ENCODE assay signal across 9 cellular contexts in the genomic region with DNA sequence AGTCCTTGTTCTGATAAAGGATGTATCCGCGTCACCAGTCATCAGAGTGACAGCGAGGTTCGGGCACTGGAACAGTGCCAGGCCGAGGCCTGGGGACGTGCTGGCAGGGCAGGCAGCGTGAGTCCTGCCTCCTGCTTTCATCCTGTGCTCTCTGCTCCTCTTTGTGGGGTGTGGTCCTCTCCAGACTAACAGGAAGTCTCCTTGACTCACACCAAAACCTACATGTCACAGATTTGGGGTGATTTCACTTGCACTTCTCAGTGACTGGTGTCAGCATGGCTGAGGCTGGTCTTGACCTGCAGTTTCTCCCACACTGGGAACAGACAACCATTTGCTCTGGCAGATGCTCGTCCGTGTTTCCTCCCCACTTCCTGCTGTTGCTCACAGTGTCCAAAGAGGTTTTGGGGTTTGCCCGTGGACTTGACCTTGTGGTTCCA.
DNase-seq lines count a peak whose midpoint lies in the region; ATAC-seq and TF ChIP-seq lines count a peak whose summit lies in the region.
"Had no signal": no experiment of that assay in that cellular context is flagged by ENCODE, and none has a peak within 500 bp of the region (broad histone marks: within the 10 kb centered on the region; RNA-seq: fewer than 3 reads in every experiment).

No MANE protein-coding gene starts in this region.

- peak; percentile 64 for ATAC-seq in GM19035 (IDR thresholded peaks at IDR 0.05; ENCODE audit: unreplicated experiment)
- ATAC-seq in HG03064 (IDR thresholded peaks at IDR 0.05; ENCODE audit: low read depth, unreplicated experiment): peak; percentile 75

- H3K27ac ChIP-seq in brain microvascular endothelial cell: no peak overlapping the region

- no peak overlapping the region for H3K4me3 ChIP-seq in brain microvascular endothelial cell (ENCODE audit: low read depth, low read length)
- H3K4me3 ChIP-seq: thoracic aorta had no signal

- DNase-seq in T-helper 9 cell (peak; percentile 58), ecto neural progenitor cell (ENCODE audit: low spot score) (no peak), brain microvascular endothelial cell (no peak), RKO (ENCODE audit: low spot score) (no peak)
- peak; percentile 81 for DNase-seq in central memory CD4-positive, alpha-beta T cell
- peak; percentile 26 to 67 (median 50) for DNase-seq in stimulated activated CD4-positive, alpha-beta T cell treated with anti-CD3 and anti-CD28 coated beads, TNF-alpha, amount 100 ng/mL, for 1 hour (ENCODE audit: low read depth in 3 of 3, low spot score in 1 of 3)

- H3K36me3 ChIP-seq in brain microvascular endothelial cell (replicated peaks): no peaks in the 10 kb centered on the region
- H3K36me3 ChIP-seq: thoracic aorta had no signal

- H3K27me3 ChIP-seq in brain microvascular endothelial cell (replicated peaks): no peaks in the 10 kb centered on the region

- TF ChIP-seq CTCF in brain microvascular endothelial cell (IDR thresholded peaks at IDR 0.05; ENCODE audit: low read depth, low read length, missing control alignments): no peak

- in situ Hi-C loops in brain microvascular endothelial cell (cut with HindIII; ENCODE audit: low pct_ligation_motif_present, low sequenced_read_pairs): no loop called here

Comparison
In these comparisons a context has a peak if more than half of its experiments do, and no peak if none do; other contexts are left out.
1. DNase-seq: peak in T-helper 9 cell (single experiment), central memory CD4-positive, alpha-beta T cell (single experiment) and stimulated activated CD4-positive, alpha-beta T cell treated with anti-CD3 and anti-CD28 coated beads, TNF-alpha, amount 100 ng/mL, for 1 hour (3 of 3); none in ecto neural progenitor cell (single experiment), brain microvascular endothelial cell (single experiment) and RKO (single experiment).